19 cellular contexts compared by ENCODE assay signal in the genomic region with DNA sequence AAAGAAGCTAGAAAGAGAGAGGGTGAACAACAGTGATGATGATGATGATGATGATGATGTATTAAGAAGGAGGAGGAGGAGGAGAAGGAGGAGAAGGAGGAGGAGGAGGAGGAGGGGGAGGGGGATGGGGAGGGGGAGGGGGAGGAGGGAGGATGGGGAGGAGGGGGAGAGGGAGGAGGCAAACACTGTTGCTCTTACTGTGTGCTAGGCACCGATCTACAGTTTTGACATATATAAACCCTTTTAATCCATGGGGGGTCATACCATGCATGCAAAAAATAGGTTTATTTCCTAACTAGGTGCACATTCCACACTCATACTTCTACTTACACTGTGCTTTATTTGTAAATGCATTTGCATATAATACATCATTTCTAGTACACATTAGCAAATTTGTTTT.
DNase-seq lines count a peak whose midpoint lies in the region; ATAC-seq, FAIRE-seq and TF ChIP-seq lines count a peak whose summit lies in the region.
"Had no signal": no experiment of that assay in that cellular context is flagged by ENCODE, and none has a peak within 500 bp of the region (broad histone marks: within the 10 kb centered on the region; RNA-seq: fewer than 3 reads in every experiment).

No MANE protein-coding gene starts in this region.

- H3K9me3 ChIP-seq in HepG2 (ENCODE audit: low read length) (no peaks in the 10 kb centered on the region), right lobe of liver (no peaks in the 10 kb centered on the region), K562 (replicated peaks; ENCODE audit: control insufficient read depth, insufficient read depth, low read depth, low read length) (no peaks in the 10 kb centered on the region)

- no peak for TF ChIP-seq CTCF in HepG2 (CRISPR knock-in tag; IDR thresholded peaks at IDR 0.05)
- TF ChIP-seq CTCF in right lobe of liver (IDR thresholded peaks at IDR 0.05) = no peak
- TF ChIP-seq CTCF in K562 (IDR thresholded peaks at IDR 0.05 in 2 of 3, conservative IDR thresholded peaks at IDR 0.05 in 1 of 3; ENCODE audit: insufficient read depth in 2 of 3, low read depth in 1 of 3, low read length in 3 of 3) = no peak

- no peak for DNase-seq in HepG2 (ENCODE audit: low spot score)
- DNase-seq in right lobe of liver = no peak
- peak; percentile 11 for DNase-seq in NAMALWA (ENCODE audit: low spot score)
- DNase-seq in K562 (ENCODE audit: extremely low read depth in 1 of 4, low spot score in 3 of 4) = no peak
- no peak for DNase-seq in stimulated activated naive CD8-positive, alpha-beta T cell treated with anti-CD3 and anti-CD28 coated beads, Interleukin-15, amount 100 ng/mL, for 72 hours
- no peak for DNase-seq in T-helper 2 cell
- DNase-seq in T1000 (lab: John Stamatoyannopoulos, UW) = no peak
- DNase-seq: C1 segment of cervical spinal cord; CD4-positive, alpha-beta memory T cell; COR-L47; DMS153; DMS79 treated with DMSO at 0.1 percent for 48 hours; GF-D8; H9 had no signal

- H3K27ac Mint-ChIP-seq in stimulated activated naive CD8-positive, alpha-beta T cell treated with anti-CD3 and anti-CD28 coated beads, Interleukin-15, amount 100 ng/mL, for 72 hours = no peak overlapping the region
- H3K27ac Mint-ChIP-seq: CD4-positive, alpha-beta memory T cell; GM23338; H9 had no signal

- FAIRE-seq in HepG2 (lab: Jason Lieb, UNC) (no peak), K562 (lab: Jason Lieb, UNC) (no peak)
- FAIRE-seq: GM12891, GM18507 had no signal

- H3K4me3 ChIP-seq in HepG2 (replicated peaks in 1 of 3; ENCODE audit: insufficient read depth in 1 of 3, low read depth in 2 of 3, low read length in 3 of 3) (no peak overlapping the region), right lobe of liver (no peak overlapping the region), K562 (no peak overlapping the region)
- H3K4me3 ChIP-seq: GM23338 had no signal

- no peak overlapping the region for H2AFZ ChIP-seq in HepG2 (ENCODE audit: low read length)
- no peak overlapping the region for H2AFZ ChIP-seq in K562 (ENCODE audit: low read depth, low read length)
- H2AFZ ChIP-seq: GM23338 had no signal

- TF ChIP-seq RAD21 in HepG2 (CRISPR knock-in tag; IDR thresholded peaks at IDR 0.05) (no peak), K562 (CRISPR knock-in tag; conservative IDR thresholded peaks at IDR 0.05 in 1 of 2, IDR thresholded peaks at IDR 0.05 in 1 of 2) (no peak)

- ATAC-seq in HepG2 (no peak), right lobe of liver (no peak), K562 (no peak), HG03175 (IDR thresholded peaks at IDR 0.05; ENCODE audit: unreplicated experiment) (no peak)
- peak; percentile 42 for ATAC-seq in stimulated activated naive CD8-positive, alpha-beta T cell treated with anti-CD3 and anti-CD28 coated beads, Interleukin-15, amount 100 ng/mL, for 72 hours
- ATAC-seq: GM23338, HCT116 had no signal

- POLR2A ChIA-PET in HepG2 (lab: Yijun Ruan, JAX) = no interaction called here
- POLR2A ChIA-PET in K562 (lab: Yijun Ruan, JAX) = no interaction called here

- WGBS in HepG2 (ENCODE audit: low lambda C conversion rate) = 100% methylated on average over 1 of the region's 1 CpG
- WGBS in right lobe of liver (ENCODE audit: insufficient coverage, low coverage, low lambda C conversion rate, missing lambda C conversion rate) = 100% methylated on average over 1 of the region's 1 CpG
- no CpG with 5 or more reads among the region's 1 CpG for WGBS in K562 (ENCODE audit: insufficient coverage, low coverage, missing lambda C conversion rate)

- no peak overlapping the region for H3K4me2 ChIP-seq in HepG2 (ENCODE audit: low read depth, low read length)
- no peak overlapping the region for H3K4me2 ChIP-seq in K562 (ENCODE audit: insufficient read depth, low read length)
- H3K4me2 ChIP-seq: GM23338 had no signal

- TF ChIP-seq POLR2A in HepG2 (IDR thresholded peaks at IDR 0.05; ENCODE audit: insufficient read depth in 1 of 2, low read depth in 2 of 2, low read length in 2 of 2) = no peak
- no peak for TF ChIP-seq POLR2A in right lobe of liver (IDR thresholded peaks at IDR 0.05)
- no peak for TF ChIP-seq POLR2A in K562 (conservative IDR thresholded peaks at IDR 0.05)

- TF ChIP-seq EP300 in HepG2 (IDR thresholded peaks at IDR 0.05; ENCODE audit: low read depth in 2 of 2, low read length in 2 of 2) (no peak), HepG2 (CRISPR knock-in tag; IDR thresholded peaks at IDR 0.05; ENCODE audit: borderline replicate concordance) (no peak), K562 (IDR thresholded peaks at IDR 0.05; ENCODE audit: low read length) (no peak)

- H3K27me3 ChIP-seq in HepG2 (ENCODE audit: control insufficient read depth in 1 of 2, insufficient read depth in 2 of 2, low read length in 2 of 2) (no peaks in the 10 kb centered on the region), right lobe of liver (no peaks in the 10 kb centered on the region), K562 (ENCODE audit: control insufficient read depth in 2 of 2, insufficient read depth in 2 of 2, low read length in 2 of 2) (no peaks in the 10 kb centered on the region)

- H3K4me1 ChIP-seq in HepG2 (ENCODE audit: insufficient read depth, low read length) (no peaks in the 10 kb centered on the region), right lobe of liver (no peaks in the 10 kb centered on the region), K562 (replicated peaks in 1 of 2; ENCODE audit: control insufficient read depth in 2 of 2, insufficient read depth in 2 of 2, low read length in 2 of 2) (no peaks in the 10 kb centered on the region)

- H3K79me2 ChIP-seq in HepG2 (ENCODE audit: insufficient read depth, low read length) = no peaks in the 10 kb centered on the region
- H3K79me2 ChIP-seq in K562 (ENCODE audit: control insufficient read depth, insufficient read depth, low read length) = no peaks in the 10 kb centered on the region

- CTCF ChIA-PET in HepG2 (lab: Yijun Ruan, JAX; ENCODE audit: low intra/inter-chr PET ratio, low total read pairs) (no interaction called here), K562 (lab: Yijun Ruan, JAX; ENCODE audit: low intra/inter-chr PET ratio) (no interaction called here)

- H3K9me3 Mint-ChIP-seq in stimulated activated naive CD8-positive, alpha-beta T cell treated with anti-CD3 and anti-CD28 coated beads, Interleukin-15, amount 100 ng/mL, for 72 hours = peaks cover 5 to 10% of the 10 kb centered on the region in 2 donors

- in situ Hi-C loops in HepG2 (cut with HindIII; ENCODE audit: extremely low pct_ligation_motif_present, low pct_unique_long_range_greater_than_20kb) = no loop called here
- in situ Hi-C loops in K562 (cut with MboI) = no loop called here

- intact Hi-C loops in HepG2 (cut with micrococcal nuclease; ENCODE audit: unreplicated experiment) (no loop called here), right lobe of liver (cut with DNase I) (no loop called here), K562 (cut with micrococcal nuclease) (no loop called here)

- H3K36me3 ChIP-seq in HepG2 (replicated peaks in 1 of 2; ENCODE audit: control insufficient read depth in 1 of 2, insufficient read depth in 2 of 2, low read length in 2 of 2) = no peaks in the 10 kb centered on the region
- no peaks in the 10 kb centered on the region for H3K36me3 ChIP-seq in right lobe of liver
- H3K36me3 ChIP-seq in K562 (ENCODE audit: control insufficient read depth, insufficient read depth, low read length) = no peaks in the 10 kb centered on the region

- H3K9ac ChIP-seq in HepG2 (ENCODE audit: insufficient read depth, low read depth, low read length) (no peak overlapping the region), K562 (ENCODE audit: insufficient read depth in 1 of 2, low read depth in 2 of 2, low read length in 2 of 2) (no peak overlapping the region)

- no peaks in the 10 kb centered on the region for H4K20me1 ChIP-seq in HepG2 (ENCODE audit: insufficient read depth, low read length)
- H4K20me1 ChIP-seq in K562 (replicated peaks; ENCODE audit: control insufficient read depth, insufficient read depth, low read length) = no peaks in the 10 kb centered on the region

- H3K27ac ChIP-seq in HepG2 (ENCODE audit: extremely low read length, insufficient read depth, low read length) = no peak overlapping the region
- no peak overlapping the region for H3K27ac ChIP-seq in right lobe of liver
- H3K27ac ChIP-seq in K562 (ENCODE audit: extremely low read depth, low read depth, low read length) = no peak overlapping the region

- H3K4me3 Mint-ChIP-seq in stimulated activated naive CD8-positive, alpha-beta T cell treated with anti-CD3 and anti-CD28 coated beads, Interleukin-15, amount 100 ng/mL, for 72 hours = no peak overlapping the region
- H3K4me3 Mint-ChIP-seq: CD4-positive, alpha-beta memory T cell; GM23338 had no signal

- BruUV-seq in HepG2 (replicated peaks; lab: Mats Ljungman, UMichigan) (no TSS peak), K562 (replicated peaks; lab: Mats Ljungman, UMichigan) (no TSS peak)

- no peaks in the 10 kb centered on the region for H3K27me3 Mint-ChIP-seq in stimulated activated naive CD8-positive, alpha-beta T cell treated with anti-CD3 and anti-CD28 coated beads, Interleukin-15, amount 100 ng/mL, for 72 hours
- H3K27me3 Mint-ChIP-seq: CD4-positive, alpha-beta memory T cell had no signal

- no peaks in the 10 kb centered on the region for H3K9me1 ChIP-seq in K562 (ENCODE audit: control insufficient read depth, insufficient read depth, low read length)

- no peaks in the 10 kb centered on the region for H3K4me1 Mint-ChIP-seq in stimulated activated naive CD8-positive, alpha-beta T cell treated with anti-CD3 and anti-CD28 coated beads, Interleukin-15, amount 100 ng/mL, for 72 hours
- H3K4me1 Mint-ChIP-seq: CD4-positive, alpha-beta memory T cell; GM23338; H9 had no signal

TF ChIP-seq in HepG2, 621 proteins besides CTCF, POLR2A, EP300 and RAD21 (continues in another document):
- peak; percentile 84 for TF ChIP-seq HNRNPK (IDR thresholded peaks at IDR 0.05; ENCODE audit: low read depth, low read length, poor library complexity, severe bottlenecking)

TF ChIP-seq in K562, 482 proteins besides CTCF, POLR2A, EP300 and RAD21 (continues in another document):
- TF ChIP-seq HNRNPK (IDR thresholded peaks at IDR 0.05; ENCODE audit: low read depth, low read length, poor library complexity, severe bottlenecking) (peak; percentile 42), RUNX1 (IDR thresholded peaks at IDR 0.05; ENCODE audit: low read depth) (no peak), PYGO2 (tag; IDR thresholded peaks at IDR 0.05) (no peak), PPARD (CRISPR knock-in tag; IDR thresholded peaks at IDR 0.05) (no peak), PHB (CRISPR knock-in tag; IDR thresholded peaks at IDR 0.05) (no peak), SLC30A9 (CRISPR knock-in tag; IDR thresholded peaks at IDR 0.05) (no peak), LEF1 (IDR thresholded peaks at IDR 0.05) (no peak)
- TF ChIP-seq, protein P1, sequence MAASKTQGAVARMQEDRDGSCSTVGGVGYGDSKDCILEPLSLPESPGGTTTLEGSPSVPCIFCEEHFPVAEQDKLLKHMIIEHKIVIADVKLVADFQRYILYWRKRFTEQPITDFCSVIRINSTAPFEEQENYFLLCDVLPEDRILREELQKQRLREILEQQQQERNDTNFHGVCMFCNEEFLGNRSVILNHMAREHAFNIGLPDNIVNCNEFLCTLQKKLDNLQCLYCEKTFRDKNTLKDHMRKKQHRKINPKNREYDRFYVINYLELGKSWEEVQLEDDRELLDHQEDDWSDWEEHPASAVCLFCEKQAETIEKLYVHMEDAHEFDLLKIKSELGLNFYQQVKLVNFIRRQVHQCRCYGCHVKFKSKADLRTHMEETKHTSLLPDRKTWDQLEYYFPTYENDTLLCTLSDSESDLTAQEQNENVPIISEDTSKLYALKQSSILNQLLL (CRISPR knock-in tag; IDR thresholded peaks at IDR 0.05; ENCODE audit: borderline replicate concordance) = no peak
